29 cellular contexts compared by ENCODE assay signal in genomic region chr11:26764315-26764714, GRCh38. TPM values are rescaled to one million over a fixed set of nuclear protein-coding genes. Genes with fewer than 3 reads are reported as not detected.
"Had no signal": no experiment of that assay in that cellular context is flagged by ENCODE, and none has a peak within 500 bp of the region (broad histone marks: within the 10 kb centered on the region; RNA-seq: fewer than 3 reads in every experiment).

No MANE protein-coding gene starts in this region.

- H3K36me3 Mint-ChIP-seq: naive thymus-derived CD4-positive, alpha-beta T cell; natural killer cell treated with Interleukin-12 subunit alpha and Interleukin-12 subunit beta and Interleukin-15 and Interleukin-18, amount 100 ng/mL, for 72 hours; stimulated activated effector memory CD8-positive, alpha-beta T cell treated with anti-CD3 and anti-CD28 coated beads, Interleukin-12 subunit alpha, Interleukin-12 subunit beta, amount 100 ng/mL, for 72 hours; stimulated activated naive B cell treated with anti-CD40 and anti-IgM and Interleukin-4, amounts not matched to agents 10 μg/mL and 1 μg/mL and 100 μg/mL, for 72 hours had no signal

- DNase-seq: naive thymus-derived CD4-positive, alpha-beta T cell; nephron progenitor cell; occipital lobe; pancreas; right cardiac atrium; right lobe of liver; sigmoid colon; stimulated activated CD4-positive, alpha-beta T cell treated with anti-CD3 and anti-CD28 coated beads, Interleukin-15, amount 100 ng/mL, for 24 hours; stimulated activated CD4-positive, alpha-beta T cell treated with anti-CD3 and anti-CD28 coated beads, Interleukin-2, amount 100 ng/mL, for 24 hours; stimulated activated CD4-positive, alpha-beta T cell treated with anti-CD3 and anti-CD28 coated beads, Interleukin-2, amount 100 ng/mL, for 48 hours; stimulated activated CD4-positive, alpha-beta T cell treated with anti-CD3 and anti-CD28 coated beads, Interleukin-4, amount 100 ng/mL, for 24 hours; stimulated activated naive B cell treated with anti-CD40 and anti-IgM and Interleukin-4, amounts not matched to agents 10 μg/mL and 1 μg/mL and 100 μg/mL, for 72 hours; stimulated activated naive CD4-positive, alpha-beta T cell treated with Interleukin-2 at 50 U/mL for 16 hours; stomach; thyroid gland; trophoblast cell; upper lobe of left lung had no signal

- H3K36me3 ChIP-seq: pancreas, prostate gland, right lobe of liver, sigmoid colon, stomach, thoracic aorta, thyroid gland, tibial nerve, upper lobe of left lung, vagina had no signal

- H3K4me3 Mint-ChIP-seq: naive thymus-derived CD4-positive, alpha-beta T cell; natural killer cell treated with Interleukin-12 subunit alpha and Interleukin-12 subunit beta and Interleukin-15 and Interleukin-18, amount 100 ng/mL, for 72 hours; nephron progenitor cell; neural crest cell; stimulated activated effector memory CD8-positive, alpha-beta T cell treated with anti-CD3 and anti-CD28 coated beads, Interleukin-12 subunit alpha, Interleukin-12 subunit beta, amount 100 ng/mL, for 72 hours; stimulated activated naive B cell treated with anti-CD40 and anti-IgM and Interleukin-4, amounts not matched to agents 10 μg/mL and 1 μg/mL and 100 μg/mL, for 72 hours; stimulated activated naive CD8-positive, alpha-beta T cell treated with anti-CD3 and anti-CD28 coated beads, Interleukin-15, Interleukin-2, amounts not matched to agents 100 ng/mL and 50 ng/mL, for 24 hours had no signal

- H3K9me3 ChIP-seq: pancreas, prostate gland, right lobe of liver, sigmoid colon, stomach, thoracic aorta, thyroid gland, tibial nerve, upper lobe of left lung, vagina had no signal

- H3K27me3 Mint-ChIP-seq: naive thymus-derived CD4-positive, alpha-beta T cell; natural killer cell treated with Interleukin-12 subunit alpha and Interleukin-12 subunit beta and Interleukin-15 and Interleukin-18, amount 100 ng/mL, for 72 hours; stimulated activated naive B cell treated with anti-CD40 and anti-IgM and Interleukin-4, amounts not matched to agents 10 μg/mL and 1 μg/mL and 100 μg/mL, for 72 hours; stimulated activated naive CD8-positive, alpha-beta T cell treated with anti-CD3 and anti-CD28 coated beads, Interleukin-15, Interleukin-2, amounts not matched to agents 100 ng/mL and 50 ng/mL, for 24 hours had no signal

- H3K4me3 ChIP-seq: pancreas, prostate gland, right lobe of liver, sigmoid colon, stomach, thoracic aorta, thyroid gland, tibial nerve, upper lobe of left lung, vagina had no signal

- H3K27ac Mint-ChIP-seq: naive thymus-derived CD4-positive, alpha-beta T cell; natural killer cell treated with Interleukin-12 subunit alpha and Interleukin-12 subunit beta and Interleukin-15 and Interleukin-18, amount 100 ng/mL, for 72 hours; nephron progenitor cell; stimulated activated effector memory CD8-positive, alpha-beta T cell treated with anti-CD3 and anti-CD28 coated beads, Interleukin-12 subunit alpha, Interleukin-12 subunit beta, amount 100 ng/mL, for 72 hours; stimulated activated naive B cell treated with anti-CD40 and anti-IgM and Interleukin-4, amounts not matched to agents 10 μg/mL and 1 μg/mL and 100 μg/mL, for 72 hours; stimulated activated naive CD8-positive, alpha-beta T cell treated with anti-CD3 and anti-CD28 coated beads, Interleukin-15, Interleukin-2, amounts not matched to agents 100 ng/mL and 50 ng/mL, for 24 hours had no signal

- ATAC-seq: naive thymus-derived CD4-positive, alpha-beta T cell; natural killer cell treated with Interleukin-12 subunit alpha and Interleukin-12 subunit beta and Interleukin-15 and Interleukin-18, amount 100 ng/mL, for 72 hours; pancreas; right cardiac atrium; stimulated activated effector memory CD8-positive, alpha-beta T cell treated with anti-CD3 and anti-CD28 coated beads, Interleukin-12 subunit alpha, Interleukin-12 subunit beta, amount 100 ng/mL, for 72 hours; stimulated activated naive B cell treated with anti-CD40 and anti-IgM and Interleukin-4, amounts not matched to agents 10 μg/mL and 1 μg/mL and 100 μg/mL, for 72 hours had no signal

- H3K9me3 Mint-ChIP-seq: nephron progenitor cell; stimulated activated naive B cell treated with anti-CD40 and anti-IgM and Interleukin-4, amounts not matched to agents 10 μg/mL and 1 μg/mL and 100 μg/mL, for 72 hours; stimulated activated naive CD8-positive, alpha-beta T cell treated with anti-CD3 and anti-CD28 coated beads, Interleukin-15, Interleukin-2, amounts not matched to agents 100 ng/mL and 50 ng/mL, for 24 hours had no signal

- H3K27ac ChIP-seq: pancreas, prostate gland, sigmoid colon, stomach, thoracic aorta, thyroid gland, tibial nerve, upper lobe of left lung, vagina had no signal

- H3K27me3 ChIP-seq: pancreas, right lobe of liver, sigmoid colon, stomach, thyroid gland, tibial nerve, upper lobe of left lung, vagina had no signal

- H3K4me1 ChIP-seq: pancreas, prostate gland, stomach, thyroid gland, tibial nerve, upper lobe of left lung, vagina had no signal

- H3K4me1 Mint-ChIP-seq: naive thymus-derived CD4-positive, alpha-beta T cell; neural crest cell; stimulated activated effector memory CD8-positive, alpha-beta T cell treated with anti-CD3 and anti-CD28 coated beads, Interleukin-12 subunit alpha, Interleukin-12 subunit beta, amount 100 ng/mL, for 72 hours; stimulated activated naive B cell treated with anti-CD40 and anti-IgM and Interleukin-4, amounts not matched to agents 10 μg/mL and 1 μg/mL and 100 μg/mL, for 72 hours had no signal

RNA-seq across cellular contexts. Expression of gene SLC5A12, which starts 42.5 kb away (rescaled TPM):
- total RNA-seq: naive thymus-derived CD4-positive, alpha-beta T cell; natural killer cell treated with Interleukin-12 subunit alpha and Interleukin-12 subunit beta and Interleukin-15 and Interleukin-18, amount 100 ng/mL, for 72 hours; posterior vena cava; prostate gland; pulmonary artery endothelial cell; skeletal muscle tissue; subcutaneous adipose tissue; thyroid gland; upper lobe of left lung; vagina had no signal
- polyA plus RNA-seq: naive thymus-derived CD4-positive, alpha-beta T cell; pancreas; stomach had no signal
